ENCODE assay signal across 16 cellular contexts in the genomic region with DNA sequence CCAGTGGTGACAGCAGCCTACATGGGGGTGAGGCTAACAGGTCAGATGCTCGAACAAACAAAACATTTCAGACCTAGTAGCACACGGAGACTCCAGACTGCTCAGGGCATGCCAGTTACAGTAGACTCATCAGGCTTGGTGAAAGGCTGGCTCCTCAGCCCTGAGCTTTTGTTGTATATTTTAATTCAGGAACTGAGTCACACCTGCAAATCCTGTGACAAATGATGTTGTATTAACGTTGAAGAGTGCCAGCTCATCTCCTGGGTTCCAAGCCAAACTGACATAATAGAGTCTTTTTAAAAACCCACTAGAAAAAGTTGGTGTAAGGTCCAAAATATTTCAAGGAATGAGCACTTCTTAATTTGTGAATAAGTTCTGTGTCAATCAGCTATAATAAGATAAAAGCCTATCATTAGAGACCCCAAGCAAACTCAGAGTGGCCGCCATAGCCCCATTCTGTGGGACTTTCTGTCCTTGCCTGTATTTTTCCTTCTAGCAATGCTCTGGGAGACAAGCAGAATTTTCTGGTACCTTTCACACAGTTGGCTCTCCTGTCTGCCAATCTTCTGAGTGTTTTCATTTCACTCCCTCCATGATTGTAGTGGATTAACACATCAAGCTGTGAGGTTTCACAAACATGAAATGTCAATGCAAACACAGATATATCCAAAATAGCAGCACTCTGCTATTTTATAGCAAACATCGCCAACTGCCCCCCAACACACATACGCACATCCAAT.
DNase-seq lines count a peak whose midpoint lies in the region; ATAC-seq and TF ChIP-seq lines count a peak whose summit lies in the region.
"Had no signal": no experiment of that assay in that cellular context is flagged by ENCODE, and none has a peak within 500 bp of the region (broad histone marks: within the 10 kb centered on the region; RNA-seq: fewer than 3 reads in every experiment).

No MANE protein-coding gene starts in this region.

- DNase-seq in COLO829 (ENCODE audit: low spot score) (peak; percentile 36), NCI-H226 (peak; percentile 59), choroid plexus epithelial cell (ENCODE audit: low read depth) (peak; percentile 12), mesenchymal stem cell (peak; percentile 36), testis (no peak)
- DNase-seq in activated T-cell treated with anti-CD3 and anti-CD28 coated beads, Interleukin-2, amount 50 U/mL, for 24 hours, result no peak
- DNase-seq: cortex of kidney; hippocampal formation; NCI-H1930; pancreas; stimulated activated naive CD8-positive, alpha-beta T cell treated with anti-CD3 and anti-CD28 coated beads, Interleukin-15, Interleukin-2, amounts not matched to agents 100 U/mL and 50 U/mL, for 24 hours had no signal

- H3K36me3 ChIP-seq in mesenchymal stem cell (ENCODE audit: control insufficient read depth in 1 of 2, insufficient read depth in 2 of 2, low read depth in 1 of 2, low read length in 2 of 2) (no peaks in the 10 kb centered on the region), testis (ENCODE audit: low read depth, missing control alignments) (no peaks in the 10 kb centered on the region)
- H3K36me3 ChIP-seq: pancreas had no signal

- no peak overlapping the region for H2AK5ac ChIP-seq in mesenchymal stem cell (ENCODE audit: low read length, severe bottlenecking)

- ATAC-seq in GM21515 (IDR thresholded peaks at IDR 0.05; ENCODE audit: unreplicated experiment), result no peak
- no peak for ATAC-seq in HG02642 (IDR thresholded peaks at IDR 0.05; ENCODE audit: poor library complexity, unreplicated experiment)
- ATAC-seq: activated naive CD4-positive, alpha-beta T cell treated with anti-CD3 and anti-CD28 coated beads, Interleukin-2, amount 50 U/mL, for 72 hours; pancreas; stimulated activated naive CD8-positive, alpha-beta T cell treated with anti-CD3 and anti-CD28 coated beads, Interleukin-15, Interleukin-2, amounts not matched to agents 100 U/mL and 50 U/mL, for 24 hours had no signal

- H3K9me3 ChIP-seq in mesenchymal stem cell (ENCODE audit: control insufficient read depth, low read length) (peaks cover 3% of the 10 kb centered on the region), testis (no peaks in the 10 kb centered on the region)
- H3K9me3 ChIP-seq: pancreas had no signal

- H3K4me3 ChIP-seq in choroid plexus epithelial cell (ENCODE audit: low read depth, low read length) (no peak overlapping the region), mesenchymal stem cell (ENCODE audit: insufficient read depth in 1 of 2, low read depth in 1 of 2, low read length in 2 of 2) (no peak overlapping the region), testis (no peak overlapping the region)
- H3K4me3 ChIP-seq: lung, pancreas had no signal

- H3K9me3 Mint-ChIP-seq in activated T-cell treated with anti-CD3 and anti-CD28 coated beads, Interleukin-2, amount 50 U/mL, for 24 hours, result no peaks in the 10 kb centered on the region
- H3K9me3 Mint-ChIP-seq: activated naive CD4-positive, alpha-beta T cell treated with anti-CD3 and anti-CD28 coated beads, Interleukin-2, amount 50 U/mL, for 72 hours had no signal

- peaks cover 29% of the 10 kb centered on the region for H3K27me3 Mint-ChIP-seq in activated T-cell treated with anti-CD3 and anti-CD28 coated beads, Interleukin-2, amount 50 U/mL, for 24 hours

- no peak overlapping the region for H3K4me2 ChIP-seq in mesenchymal stem cell (ENCODE audit: low read length, poor library complexity, severe bottlenecking)

- TF ChIP-seq CTCF in choroid plexus epithelial cell (conservative IDR thresholded peaks at IDR 0.05; ENCODE audit: low read depth, low read length) (no peak), testis (IDR thresholded peaks at IDR 0.05) (no peak)

- H3K4ac ChIP-seq in mesenchymal stem cell (ENCODE audit: low read depth in 1 of 2, low read length in 2 of 2), result no peak overlapping the region

- H2BK5ac ChIP-seq in mesenchymal stem cell (ENCODE audit: low read depth, low read length, poor library complexity, severe bottlenecking), result no peak overlapping the region

- no peak overlapping the region for H3K23ac ChIP-seq in mesenchymal stem cell (ENCODE audit: low read length in 2 of 2)

- 70% methylated on average over 5 of the region's 6 CpGs for WGBS in mesenchymal stem cell
- 74 to 84% methylated on average over 6 of the region's 6 CpGs for WGBS in testis, 2 donors

- peak overlapping the region; percentile 23 for H3K9ac ChIP-seq in mesenchymal stem cell (ENCODE audit: low read length)

- no peak overlapping the region for H3K27ac Mint-ChIP-seq in activated T-cell treated with anti-CD3 and anti-CD28 coated beads, Interleukin-2, amount 50 U/mL, for 24 hours
- H3K27ac Mint-ChIP-seq: activated naive CD4-positive, alpha-beta T cell treated with anti-CD3 and anti-CD28 coated beads, Interleukin-2, amount 50 U/mL, for 72 hours; IgD-negative memory B cell had no signal

- H3K4me3 Mint-ChIP-seq in activated T-cell treated with anti-CD3 and anti-CD28 coated beads, Interleukin-2, amount 50 U/mL, for 24 hours, result no peak overlapping the region
- H3K4me3 Mint-ChIP-seq: IgD-negative memory B cell had no signal

- H3K18ac ChIP-seq in mesenchymal stem cell (ENCODE audit: low read depth in 1 of 2, low read length in 2 of 2), result peak overlapping the region in 1 of 2 experiments; percentile 44

- no peak overlapping the region for H2BK15ac ChIP-seq in mesenchymal stem cell (ENCODE audit: low read depth, poor library complexity, severe bottlenecking)

- H2BK120ac ChIP-seq in mesenchymal stem cell (ENCODE audit: low read depth, low read length), result no peak overlapping the region

- H2AFZ ChIP-seq in mesenchymal stem cell (ENCODE audit: low read depth, low read length), result no peak overlapping the region

- H3K79me1 ChIP-seq in mesenchymal stem cell (replicated peaks; ENCODE audit: low read length, poor library complexity, severe bottlenecking), result no peaks in the 10 kb centered on the region

- H3K4me1 ChIP-seq in mesenchymal stem cell (ENCODE audit: control insufficient read depth, insufficient read depth, low read depth, low read length) (peaks cover 2% of the 10 kb centered on the region), testis (no peaks in the 10 kb centered on the region)
- H3K4me1 ChIP-seq: pancreas had no signal

- TF ChIP-seq POLR2A in testis (IDR thresholded peaks at IDR 0.05), result no peak

- no peak overlapping the region for H4K8ac ChIP-seq in mesenchymal stem cell (ENCODE audit: low read length)

- no peak overlapping the region for H2BK12ac ChIP-seq in mesenchymal stem cell (ENCODE audit: low read length in 2 of 2)

- no peaks in the 10 kb centered on the region for H3K27me3 ChIP-seq in mesenchymal stem cell (ENCODE audit: control insufficient read depth in 1 of 2, insufficient read depth in 1 of 2, low read length in 2 of 2)
- H3K27me3 ChIP-seq in testis, result no peaks in the 10 kb centered on the region
- H3K27me3 ChIP-seq: pancreas had no signal

- no peak overlapping the region for H3K27ac ChIP-seq in mesenchymal stem cell (ENCODE audit: low read length, poor library complexity, severe bottlenecking)
- no peak overlapping the region for H3K27ac ChIP-seq in testis
- H3K27ac ChIP-seq: pancreas had no signal

- no peaks in the 10 kb centered on the region for H3K4me1 Mint-ChIP-seq in activated T-cell treated with anti-CD3 and anti-CD28 coated beads, Interleukin-2, amount 50 U/mL, for 24 hours (ENCODE audit: low read depth)
- H3K4me1 Mint-ChIP-seq: IgD-negative memory B cell had no signal

- no peak overlapping the region for H3K14ac ChIP-seq in mesenchymal stem cell (ENCODE audit: low read length in 2 of 2)

- no peak overlapping the region for H4K91ac ChIP-seq in mesenchymal stem cell (ENCODE audit: low read length)

- intact Hi-C loops in testis (cut with DNase I; ENCODE audit: low total_unique reads), result no loop called here

- H3K36me3 Mint-ChIP-seq in activated T-cell treated with anti-CD3 and anti-CD28 coated beads, Interleukin-2, amount 50 U/mL, for 24 hours (ENCODE audit: low read depth), result no peaks in the 10 kb centered on the region
- H3K36me3 Mint-ChIP-seq: activated naive CD4-positive, alpha-beta T cell treated with anti-CD3 and anti-CD28 coated beads, Interleukin-2, amount 50 U/mL, for 72 hours had no signal

Comparison
In these comparisons a context has a peak if more than half of its experiments do, and no peak if none do; other contexts are left out.
1. DNase-seq: peak in COLO829 (single experiment), NCI-H226 (single experiment), choroid plexus epithelial cell (single experiment) and mesenchymal stem cell (single experiment); none in testis (single experiment) and activated T-cell treated with anti-CD3 and anti-CD28 coated beads, Interleukin-2, amount 50 U/mL, for 24 hours (single experiment).